Comparison of ENCODE assay signal across 20 cellular contexts in the genomic region with DNA sequence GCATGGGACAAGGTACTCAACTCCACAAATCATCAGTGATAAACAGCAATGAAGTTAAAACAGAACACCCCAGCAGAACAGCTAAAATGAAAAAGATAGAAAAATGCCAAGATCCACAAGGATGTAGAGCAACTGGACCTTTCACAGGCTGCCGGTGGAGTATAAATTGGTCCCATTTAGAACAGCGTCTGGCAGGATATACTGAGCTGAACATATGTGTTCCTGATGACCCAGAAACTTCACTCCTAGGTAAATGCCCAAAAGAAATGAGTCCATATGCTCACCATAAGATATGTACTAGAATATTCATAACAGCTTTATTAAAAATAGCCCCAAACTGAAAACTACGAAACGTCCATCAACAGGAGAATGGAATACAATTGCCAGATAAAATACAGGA.
A peak's percentile ranks its signal among the peaks of the same experiment; 100 is the strongest.
DNase-seq lines count a peak whose midpoint lies in the region; ATAC-seq lines count a peak whose summit lies in the region.
"Had no signal": no experiment of that assay in that cellular context is flagged by ENCODE, and none has a peak within 500 bp of the region (broad histone marks: within the 10 kb centered on the region; RNA-seq: fewer than 3 reads in every experiment).

No MANE protein-coding gene starts in this region.

- in situ Hi-C loops in G401 (cut with HindIII; ENCODE audit: low sequenced_read_pairs), result no loop called here

- DNase-seq in G401 (ENCODE audit: low spot score) (peak; percentile 85), cerebellum (ENCODE audit: low spot score) (peak; percentile 43), inferior parietal cortex (ENCODE audit: extremely low spot score) (peak; percentile 9), GM19240 (ENCODE audit: insufficient read length, low spot score) (no peak)
- no peak for DNase-seq in effector CD8-positive, alpha-beta T cell (lab: John Stamatoyannopoulos, UW)
- DNase-seq: 8988T; ACHN; AML-193; BE2C; CD4-positive, alpha-beta T cell; CD8-positive, alpha-beta memory T cell; DMS 273 treated with DMSO at 0.1 percent for 48 hours; DMS79; EL; GF-D8; GOT3; H7; HCEC 1CT had no signal

- no peak for ATAC-seq in HG02763 (IDR thresholded peaks at IDR 0.05; ENCODE audit: unreplicated experiment)
- ATAC-seq: A549 had no signal

Comparison
In these comparisons a context has a peak if more than half of its experiments do, and no peak if none do; other contexts are left out.
1. DNase-seq: peak in G401 (single experiment), cerebellum (single experiment) and inferior parietal cortex (single experiment); none in GM19240 (single experiment) and effector CD8-positive, alpha-beta T cell (single experiment).